28 cellular contexts compared by ENCODE assay signal in the genomic region with DNA sequence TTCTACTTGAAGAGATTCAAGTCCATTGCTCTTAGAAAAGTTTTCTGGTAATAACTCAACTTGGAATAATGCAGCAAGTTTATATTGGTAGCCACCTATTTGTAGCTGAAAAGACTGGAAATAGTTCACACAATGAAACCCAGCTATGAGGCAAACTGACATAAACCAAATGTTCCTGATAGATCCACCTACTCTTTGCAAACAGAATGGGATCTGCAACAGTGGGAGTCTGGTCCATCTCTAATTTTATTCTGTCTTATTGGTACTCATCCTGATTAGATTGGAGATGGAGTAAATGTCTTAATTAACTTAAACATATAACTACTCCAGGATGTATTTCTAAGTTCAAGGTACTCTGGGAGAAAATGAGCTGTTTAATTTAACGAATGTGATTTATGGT.
"Had no signal": no experiment of that assay in that cellular context is flagged by ENCODE, and none has a peak within 500 bp of the region (broad histone marks: within the 10 kb centered on the region; RNA-seq: fewer than 3 reads in every experiment).

No MANE protein-coding gene starts in this region.

- DNase-seq: stimulated activated CD4-positive, alpha-beta T cell treated with anti-CD3 and anti-CD28 coated beads, Interleukin-2, amount 100 ng/mL, for 48 hours; stimulated activated CD4-positive, alpha-beta T cell treated with anti-CD3 and anti-CD28 coated beads, Interleukin-4, amount 100 ng/mL, for 1 hour; stimulated activated CD4-positive, alpha-beta T cell treated with anti-CD3 and anti-CD28 coated beads, Interleukin-4, amount 100 ng/mL, for 24 hours; stimulated activated CD4-positive, alpha-beta T cell treated with anti-CD3 and anti-CD28 coated beads, Interleukin-4, amount 100 ng/mL, for 4 hours; stimulated activated CD8-positive, alpha-beta memory T cell treated with anti-CD3 and anti-CD28 coated beads, Interleukin-4, amount 100 ng/mL, for 48 hours; stimulated activated naive B cell treated with anti-CD40 and anti-IgM and Interleukin-4, amounts not matched to agents 10 μg/mL and 1 μg/mL and 100 μg/mL, for 72 hours; stimulated activated naive CD4-positive, alpha-beta T cell; stimulated activated naive CD4-positive, alpha-beta T cell treated with Interleukin-2 at 50 U/mL for 16 hours; stimulated activated naive CD8-positive, alpha-beta T cell treated with anti-CD3 and anti-CD28 coated beads, Interleukin-15, amount 100 ng/mL, for 72 hours; stimulated activated naive CD8-positive, alpha-beta T cell treated with anti-CD3 and anti-CD28 coated beads, Interleukin-15, Interleukin-2, amounts not matched to agents 100 U/mL and 50 U/mL, for 24 hours; stomach; substantia nigra; testis; thyroid gland; tibial artery; transverse colon; trophoblast cell; upper lobe of left lung; upper lobe of right lung; uterus had no signal

- H3K4me1 ChIP-seq: stomach, suprapubic skin, testis, thyroid gland, tibial artery, tibial nerve, transverse colon, upper lobe of left lung, upper lobe of right lung, uterus, vagina had no signal

- H3K9me3 ChIP-seq: stomach, suprapubic skin, testis, thoracic aorta, thyroid gland, tibial artery, tibial nerve, transverse colon, upper lobe of left lung, upper lobe of right lung, uterus, vagina had no signal

- H3K36me3 Mint-ChIP-seq: stimulated activated effector memory CD8-positive, alpha-beta T cell treated with anti-CD3 and anti-CD28 coated beads, Interleukin-12 subunit alpha, Interleukin-12 subunit beta, amount 100 ng/mL, for 72 hours; stimulated activated memory B cell treated with anti-CD40 and anti-IgM and Interleukin-4, amounts not matched to agents 10 μg/mL and 1 μg/mL and 100 μg/mL, for 72 hours; stimulated activated naive B cell treated with anti-CD40 and anti-IgM and Interleukin-4, amounts not matched to agents 10 μg/mL and 1 μg/mL and 100 μg/mL, for 72 hours; type B pancreatic cell had no signal

- H3K4me3 ChIP-seq: stomach, suprapubic skin, testis, thoracic aorta, thyroid gland, tibial artery, tibial nerve, transverse colon, upper lobe of left lung, upper lobe of right lung, uterus, vagina had no signal

- H3K27ac Mint-ChIP-seq: stimulated activated effector memory CD8-positive, alpha-beta T cell treated with anti-CD3 and anti-CD28 coated beads, Interleukin-12 subunit alpha, Interleukin-12 subunit beta, amount 100 ng/mL, for 72 hours; stimulated activated memory B cell treated with anti-CD40 and anti-IgM and Interleukin-4, amounts not matched to agents 10 μg/mL and 1 μg/mL and 100 μg/mL, for 72 hours; stimulated activated naive B cell treated with anti-CD40 and anti-IgM and Interleukin-4, amounts not matched to agents 10 μg/mL and 1 μg/mL and 100 μg/mL, for 72 hours; stimulated activated naive CD8-positive, alpha-beta T cell treated with anti-CD3 and anti-CD28 coated beads, Interleukin-15, amount 100 ng/mL, for 72 hours; stimulated activated naive CD8-positive, alpha-beta T cell treated with anti-CD3 and anti-CD28 coated beads, Interleukin-15, Interleukin-2, amounts not matched to agents 100 ng/mL and 50 ng/mL, for 24 hours; type B pancreatic cell had no signal

- H3K27me3 Mint-ChIP-seq: stimulated activated memory B cell treated with anti-CD40 and anti-IgM and Interleukin-4, amounts not matched to agents 10 μg/mL and 1 μg/mL and 100 μg/mL, for 72 hours; stimulated activated naive B cell treated with anti-CD40 and anti-IgM and Interleukin-4, amounts not matched to agents 10 μg/mL and 1 μg/mL and 100 μg/mL, for 72 hours; stimulated activated naive CD8-positive, alpha-beta T cell treated with anti-CD3 and anti-CD28 coated beads, Interleukin-15, amount 100 ng/mL, for 72 hours; type B pancreatic cell had no signal

- H3K27me3 ChIP-seq: stomach, suprapubic skin, testis, thyroid gland, tibial artery, tibial nerve, transverse colon, upper lobe of left lung, upper lobe of right lung, uterus, vagina had no signal

- H3K36me3 ChIP-seq: stomach, suprapubic skin, thoracic aorta, thyroid gland, tibial artery, tibial nerve, transverse colon, upper lobe of left lung, upper lobe of right lung, uterus, vagina had no signal

- H3K4me3 Mint-ChIP-seq: stimulated activated effector memory CD8-positive, alpha-beta T cell treated with anti-CD3 and anti-CD28 coated beads, Interleukin-12 subunit alpha, Interleukin-12 subunit beta, amount 100 ng/mL, for 72 hours; stimulated activated memory B cell treated with anti-CD40 and anti-IgM and Interleukin-4, amounts not matched to agents 10 μg/mL and 1 μg/mL and 100 μg/mL, for 72 hours; stimulated activated naive B cell treated with anti-CD40 and anti-IgM and Interleukin-4, amounts not matched to agents 10 μg/mL and 1 μg/mL and 100 μg/mL, for 72 hours; stimulated activated naive CD8-positive, alpha-beta T cell treated with anti-CD3 and anti-CD28 coated beads, Interleukin-15, amount 100 ng/mL, for 72 hours; stimulated activated naive CD8-positive, alpha-beta T cell treated with anti-CD3 and anti-CD28 coated beads, Interleukin-15, Interleukin-2, amounts not matched to agents 100 ng/mL and 50 ng/mL, for 24 hours; type B pancreatic cell had no signal

- H3K4me1 Mint-ChIP-seq: stimulated activated effector memory CD8-positive, alpha-beta T cell treated with anti-CD3 and anti-CD28 coated beads, Interleukin-12 subunit alpha, Interleukin-12 subunit beta, amount 100 ng/mL, for 72 hours; stimulated activated memory B cell treated with anti-CD40 and anti-IgM and Interleukin-4, amounts not matched to agents 10 μg/mL and 1 μg/mL and 100 μg/mL, for 72 hours; stimulated activated naive B cell treated with anti-CD40 and anti-IgM and Interleukin-4, amounts not matched to agents 10 μg/mL and 1 μg/mL and 100 μg/mL, for 72 hours; stimulated activated naive CD8-positive, alpha-beta T cell treated with anti-CD3 and anti-CD28 coated beads, Interleukin-15, amount 100 ng/mL, for 72 hours had no signal

- H3K27ac ChIP-seq: stomach, suprapubic skin, testis, thoracic aorta, thyroid gland, tibial artery, tibial nerve, transverse colon, upper lobe of left lung, upper lobe of right lung, uterus, vagina had no signal
